ENCODE assay signal across 17 cellular contexts in the genomic region with DNA sequence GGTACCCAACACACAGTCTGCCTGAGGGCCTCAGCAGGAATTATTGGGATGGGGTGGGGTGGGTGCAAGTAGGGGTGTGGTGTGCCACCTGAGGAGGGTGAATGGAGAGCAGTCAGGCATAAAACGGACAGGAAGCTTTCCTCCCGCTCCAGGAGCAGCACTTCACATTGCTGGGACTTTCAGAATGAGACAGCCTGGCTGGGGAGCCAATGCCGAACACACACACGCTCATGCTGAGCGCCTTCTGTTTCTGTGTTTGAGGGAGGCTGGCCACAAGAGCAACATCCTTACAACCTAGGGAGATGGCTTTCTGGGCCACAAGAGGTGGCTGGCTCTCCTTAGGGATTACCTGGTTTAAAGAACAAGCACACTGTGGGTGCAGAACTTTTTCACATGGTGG.
DNase-seq lines count a peak whose midpoint lies in the region; ATAC-seq and TF ChIP-seq lines count a peak whose summit lies in the region.
"Had no signal": no experiment of that assay in that cellular context is flagged by ENCODE, and none has a peak within 500 bp of the region (broad histone marks: within the 10 kb centered on the region; RNA-seq: fewer than 3 reads in every experiment).

No MANE protein-coding gene starts in this region.

- peaks cover 28% of the 10 kb centered on the region for H3K4me1 Mint-ChIP-seq in dendritic cell treated with granulocyte-macrophage colony-stimulating factor and Interleukin-4, amounts not matched to agents 40 ng/mL and 50 ng/mL, for 4 days (ENCODE audit: low read depth)

- H3K9me3 Mint-ChIP-seq in dendritic cell treated with granulocyte-macrophage colony-stimulating factor and Interleukin-4, amounts not matched to agents 40 ng/mL and 50 ng/mL, for 4 days = no peaks in the 10 kb centered on the region
- H3K9me3 Mint-ChIP-seq: IgD-negative memory B cell had no signal

- ATAC-seq in left ventricle myocardium superior = no peak
- no peak for ATAC-seq in HG02763 (IDR thresholded peaks at IDR 0.05; ENCODE audit: unreplicated experiment)

- peak overlapping the region; percentile 2 for H3K27ac Mint-ChIP-seq in dendritic cell treated with granulocyte-macrophage colony-stimulating factor and Interleukin-4, amounts not matched to agents 40 ng/mL and 50 ng/mL, for 4 days
- H3K27ac Mint-ChIP-seq: CD14-positive monocyte, IgD-negative memory B cell had no signal

- H3K4me3 ChIP-seq in right atrium auricular region = no peak overlapping the region
- H3K4me3 ChIP-seq in brain microvascular endothelial cell (ENCODE audit: low read depth, low read length) = no peak overlapping the region
- H3K4me3 ChIP-seq: SJCRH30 had no signal

- no peak overlapping the region for H3K4me3 Mint-ChIP-seq in dendritic cell treated with granulocyte-macrophage colony-stimulating factor and Interleukin-4, amounts not matched to agents 40 ng/mL and 50 ng/mL, for 4 days
- H3K4me3 Mint-ChIP-seq: CD14-positive monocyte, H9, IgD-negative memory B cell had no signal

- peak overlapping the region; percentile 72 to 82 for H3K27ac ChIP-seq in right atrium auricular region
- no peak overlapping the region for H3K27ac ChIP-seq in brain microvascular endothelial cell
- H3K27ac ChIP-seq: SJCRH30 had no signal

- no peaks in the 10 kb centered on the region for H3K9me3 ChIP-seq in right atrium auricular region
- H3K9me3 ChIP-seq: SJCRH30 had no signal

- intact Hi-C loops in left ventricle myocardium superior (cut with micrococcal nuclease) = loop anchor here (5.0 kb wide), 1 partner anchor 33 kb away; no protein-coding TSS in a partner anchor
- intact Hi-C loops in dendritic cell treated with granulocyte-macrophage colony-stimulating factor and Interleukin-4, amounts not matched to agents 40 ng/mL and 50 ng/mL, for 4 days (cut with micrococcal nuclease) = loop anchor here (5.0 to 10.0 kb wide), 3 partner anchors 201 to 403 kb away; no protein-coding TSS in a partner anchor

- H3K36me3 Mint-ChIP-seq in dendritic cell treated with granulocyte-macrophage colony-stimulating factor and Interleukin-4, amounts not matched to agents 40 ng/mL and 50 ng/mL, for 4 days (ENCODE audit: low read depth) = no peaks in the 10 kb centered on the region
- H3K36me3 Mint-ChIP-seq: CD14-positive monocyte had no signal

- DNase-seq in right atrium auricular region (ENCODE audit: low spot score) = no peak
- DNase-seq in left ventricle myocardium superior = no peak
- peak; percentile 20 for DNase-seq in NCI-H345 treated with DMSO at 0.1 percent for 48 hours (lab: John Stamatoyannopoulos, UW; ENCODE audit: unreplicated experiment)
- no peak for DNase-seq in GOT3 (lab: John Stamatoyannopoulos, UW)
- DNase-seq in brain microvascular endothelial cell = no peak
- DNase-seq: ACHN, AML-193, DMS153, H9, MV-4-11, NCI-H187 treated with DMSO at 0.1 percent for 48 hours, NCI-H526 treated with DMSO at 0.1 percent for 48 hours, SJCRH30 had no signal

- H3K4me1 ChIP-seq in right atrium auricular region = peaks cover 0 to 91% of the 10 kb centered on the region in 2 donors

- H3K36me3 ChIP-seq in right atrium auricular region (no peaks in the 10 kb centered on the region), brain microvascular endothelial cell (replicated peaks) (no peaks in the 10 kb centered on the region)
- H3K36me3 ChIP-seq: SJCRH30 had no signal

- H3K27me3 Mint-ChIP-seq in dendritic cell treated with granulocyte-macrophage colony-stimulating factor and Interleukin-4, amounts not matched to agents 40 ng/mL and 50 ng/mL, for 4 days = peaks cover 7% of the 10 kb centered on the region

- H3K27me3 ChIP-seq in right atrium auricular region = no peaks in the 10 kb centered on the region
- H3K27me3 ChIP-seq in brain microvascular endothelial cell (replicated peaks) = no peaks in the 10 kb centered on the region
- H3K27me3 ChIP-seq: SJCRH30 had no signal

- in situ Hi-C loops in brain microvascular endothelial cell (cut with HindIII; ENCODE audit: low pct_ligation_motif_present, low sequenced_read_pairs) = no loop called here

- TF ChIP-seq CTCF in right atrium auricular region (IDR thresholded peaks at IDR 0.05) (no peak), brain microvascular endothelial cell (IDR thresholded peaks at IDR 0.05; ENCODE audit: low read depth, low read length, missing control alignments) (no peak)
